In genomic region chr1:156114101-156114918, GRCh38 we compare ENCODE assay signal across 8 cellular contexts. TPM values are rescaled to one million over a fixed set of nuclear protein-coding genes. Genes with fewer than 3 reads are reported as not detected.
DNase-seq lines count a peak whose midpoint lies in the region; ATAC-seq and TF ChIP-seq lines count a peak whose summit lies in the region.

Gene LMNA, plus strand, starts transcription at chr1:156114711. Its CDS starts 208 bp downstream, at chr1:156114919.

- no peaks in the 10 kb centered on the region for H3K27me3 ChIP-seq in fibroblast of lung (ENCODE audit: control insufficient read depth, insufficient read depth, low read length)
- H3K27me3 ChIP-seq in naive thymus-derived CD4-positive, alpha-beta T cell (ENCODE audit: control insufficient read depth in 2 of 2, insufficient read depth in 2 of 2, low read length in 2 of 2): peaks cover 0 to 14% of the 10 kb centered on the region in 2 donors

- H3K4me3 ChIP-seq in fibroblast of lung (replicated peaks in 1 of 4; ENCODE audit: control extremely low read depth in 1 of 4, insufficient read depth in 1 of 4, low read depth in 3 of 4, low read length in 4 of 4): peak within 1 kb of the TSS; percentile 91 to 100 (median 96)
- H3K4me3 ChIP-seq in naive thymus-derived CD4-positive, alpha-beta T cell (ENCODE audit: low read length): peak within 1 kb of the TSS; percentile 70

- H3K27ac ChIP-seq in fibroblast of lung (ENCODE audit: insufficient read depth, low read length): peak within 1 kb of the TSS; percentile 99
- peak within 1 kb of the TSS; percentile 9 for H3K27ac ChIP-seq in naive thymus-derived CD4-positive, alpha-beta T cell (ENCODE audit: low read depth, low read length)

- intact Hi-C loops in naive thymus-derived CD4-positive, alpha-beta T cell (cut with micrococcal nuclease): loop anchor here (1.0 to 2.0 kb wide), 3 partner anchors 8 to 18 kb away; no protein-coding TSS in a partner anchor

- ATAC-seq in GM21515 (IDR thresholded peaks at IDR 0.05; ENCODE audit: unreplicated experiment): peak; percentile 51
- peak; percentile 86 for ATAC-seq in naive thymus-derived CD4-positive, alpha-beta T cell
- peak; percentile 88 for ATAC-seq in stimulated activated naive CD8-positive, alpha-beta T cell treated with anti-CD3 and anti-CD28 coated beads, Interleukin-15, Interleukin-2, amounts not matched to agents 100 U/mL and 50 U/mL, for 24 hours

- peak; percentile 79 for TF ChIP-seq EP300 in Ishikawa (IDR thresholded peaks at IDR 0.05; ENCODE audit: borderline replicate concordance)

- peak within 1 kb of the TSS; percentile 79 to 91 (median 86) for H3K4me3 Mint-ChIP-seq in naive thymus-derived CD4-positive, alpha-beta T cell

- H3K36me3 ChIP-seq in fibroblast of lung (ENCODE audit: control insufficient read depth, insufficient read depth, low read length): no peaks in the 10 kb centered on the region
- H3K36me3 ChIP-seq in naive thymus-derived CD4-positive, alpha-beta T cell (ENCODE audit: control insufficient read depth in 2 of 3, insufficient read depth in 3 of 3, low read length in 3 of 3): no peaks in the 10 kb centered on the region

- H3K27ac Mint-ChIP-seq in naive thymus-derived CD4-positive, alpha-beta T cell: peak within 1 kb of the TSS in 7 of 9 donors; percentile 2 to 92 (median 71)

- peak within 1 kb of the TSS; percentile 100 for H3K4me2 ChIP-seq in fibroblast of lung (ENCODE audit: extremely low read depth, insufficient read depth, low read length)

- H2AFZ ChIP-seq in fibroblast of lung (ENCODE audit: low read length): peak within 1 kb of the TSS; percentile 22

- peaks cover 0 to 2% (median 0%) of the 10 kb centered on the region in 11 donors for H3K9me3 Mint-ChIP-seq in naive thymus-derived CD4-positive, alpha-beta T cell

- DNase-seq in COR-L47 (lab: John Stamatoyannopoulos, UW): peak; percentile 55
- DNase-seq in RKO (ENCODE audit: low spot score): peak; percentile 96
- DNase-seq in activated T-helper 1 cell treated with anti-CD3 and anti-CD28 coated beads, Interleukin-2, amount 50 U/mL, for 16 hours (ENCODE audit: low read depth in 1 of 2, low spot score in 1 of 2): peak; percentile 46 to 67
- peak; percentile 95 to 96 for DNase-seq in fibroblast of lung (ENCODE audit: low read depth in 2 of 2)
- DNase-seq in naive thymus-derived CD4-positive, alpha-beta T cell: peak in 3 of 9 donors; percentile 51 to 75 (median 62)
- peak; percentile 84 for DNase-seq in stimulated activated naive CD8-positive, alpha-beta T cell treated with anti-CD3 and anti-CD28 coated beads, Interleukin-15, Interleukin-2, amounts not matched to agents 100 U/mL and 50 U/mL, for 24 hours

- peaks cover 17% of the 10 kb centered on the region for H3K4me1 ChIP-seq in fibroblast of lung (ENCODE audit: control insufficient read depth, extremely low read depth, insufficient read depth, low read length)
- H3K4me1 ChIP-seq in naive thymus-derived CD4-positive, alpha-beta T cell (ENCODE audit: control insufficient read depth in 2 of 2, insufficient read depth in 2 of 2, low read length in 2 of 2): peaks cover 8 to 14% of the 10 kb centered on the region in 2 donors

- peaks cover 3% of the 10 kb centered on the region for H4K20me1 ChIP-seq in fibroblast of lung (ENCODE audit: control insufficient read depth, extremely low read depth, insufficient read depth, low read length)

- no peaks in the 10 kb centered on the region for H3K9me3 ChIP-seq in fibroblast of lung (ENCODE audit: control insufficient read depth, insufficient read depth, low read depth, low read length)
- H3K9me3 ChIP-seq in naive thymus-derived CD4-positive, alpha-beta T cell (ENCODE audit: control insufficient read depth in 2 of 3, low read length in 3 of 3): no peaks in the 10 kb centered on the region

- H3K4me1 Mint-ChIP-seq in naive thymus-derived CD4-positive, alpha-beta T cell: peaks cover 8 to 31% (median 20%) of the 10 kb centered on the region in 7 donors

- POLR2A ChIA-PET in naive thymus-derived CD4-positive, alpha-beta T cell (lab: Charles Lee): interaction anchor here (2.4 kb wide), 1 partner anchor 10 kb away, joined by 9 read pairs; no protein-coding TSS in a partner anchor

- peak within 1 kb of the TSS; percentile 100 for H3K9ac ChIP-seq in fibroblast of lung (ENCODE audit: insufficient read depth, low read length)

- CTCF ChIA-PET in naive thymus-derived CD4-positive, alpha-beta T cell (lab: Charles Lee): interaction anchor here (0.9 to 1.2 kb wide), 3 partner anchors 16 to 23 kb away, joined by 3 to 4 read pairs (median 4); no protein-coding TSS in a partner anchor

- no peaks in the 10 kb centered on the region for H3K36me3 Mint-ChIP-seq in naive thymus-derived CD4-positive, alpha-beta T cell

- no peak for TF ChIP-seq RAD21 in Ishikawa (IDR thresholded peaks at IDR 0.05; ENCODE audit: low read depth)

- no peak for TF ChIP-seq CTCF in fibroblast of lung (conservative IDR thresholded peaks at IDR 0.05 in 1 of 2, IDR thresholded peaks at IDR 0.05 in 1 of 2; ENCODE audit: low read depth in 1 of 2, low read length in 2 of 2)

- H3K27me3 Mint-ChIP-seq in naive thymus-derived CD4-positive, alpha-beta T cell: peaks cover 29 to 63% (median 37%) of the 10 kb centered on the region in 5 donors

- H3K79me2 ChIP-seq in fibroblast of lung (ENCODE audit: control insufficient read depth, insufficient read depth, low read length): peaks cover 48% of the 10 kb centered on the region

TF ChIP-seq in Ishikawa, 13 proteins besides CTCF, POLR2A, EP300 and RAD21:
- peak; percentile 84 for TF ChIP-seq NFIC (IDR thresholded peaks at IDR 0.05)
- no peak for TF ChIP-seq FOXM1 (IDR thresholded peaks at IDR 0.05; ENCODE audit: borderline replicate concordance, low read depth)
- TF ChIP-seq MAX (IDR thresholded peaks at IDR 0.05): peak; percentile 75
- peak; percentile 78 for TF ChIP-seq TCF12 (IDR thresholded peaks at IDR 0.05; ENCODE audit: low read depth)
- peak; percentile 38; the same call in 1 of the 2 replicates for TF ChIP-seq EGR1 (IDR thresholded peaks at IDR 0.05)
- TF ChIP-seq ZBTB7A (IDR thresholded peaks at IDR 0.05; ENCODE audit: low read depth): peak; percentile 97
- no peak for TF ChIP-seq CEBPB (IDR thresholded peaks at IDR 0.05)
- TF ChIP-seq USF1 (IDR thresholded peaks at IDR 0.05): peak; percentile 85
- peak; percentile 63 for TF ChIP-seq TEAD4 (IDR thresholded peaks at IDR 0.05)
- 0 out of 2 replicates have a peak, but pooled peaks have one; percentile 28 for TF ChIP-seq YY1 (IDR thresholded peaks at IDR 0.05; ENCODE audit: low read depth)
- no peak for TF ChIP-seq CREB1 (IDR thresholded peaks at IDR 0.05; ENCODE audit: low read depth)
- TF ChIP-seq TAF1 (IDR thresholded peaks at IDR 0.05; ENCODE audit: low read depth): peak; percentile 88

RNA-seq across cellular contexts. Expression of gene LMNA, which starts in this region (rescaled TPM):
- total RNA-seq in fibroblast of lung: 780 and 1,150 TPM in 2 replicates
- 613 and 813 TPM in 2 replicates for polyA plus RNA-seq in fibroblast of lung
- 891 and 1,369 TPM in 2 replicates for polyA plus RNA-seq in fibroblast of lung (2012)
- 720 and 826 TPM in 2 replicates for polyA minus RNA-seq in fibroblast of lung (ENCODE audit: low replicate concordance)
- total RNA-seq in naive thymus-derived CD4-positive, alpha-beta T cell: 100 to 1,000 TPM in 2 of 5 experiments, 10 to 100 TPM in 1, 1 to 10 TPM in 2; 5.5 to 470 (median 18.0) TPM
- under 1 TPM in 1 of 2 donors, not detected in 1; 0.20 TPM for polyA plus RNA-seq in naive thymus-derived CD4-positive, alpha-beta T cell

Comparison
In these comparisons a context has a peak if more than half of its experiments do, and no peak if none do; other contexts are left out.
1. RNA of gene LMNA (polyA plus RNA-seq): 613 to 1,369 TPM in fibroblast of lung; 0.20 TPM in naive thymus-derived CD4-positive, alpha-beta T cell; every median in the first group is over 100 times any median in the second.
2. Peak in every context shown above with its lines, with median percentiles within 50 percentile points of each other: ATAC-seq.